Comparison of ENCODE assay signal across 7 cellular contexts in genomic region chr4:61202100-61202637, GRCh38. TPM values are rescaled to one million over a fixed set of nuclear protein-coding genes. Genes with fewer than 3 reads are reported as not detected.
A peak's percentile ranks its signal among the peaks of the same experiment; 100 is the strongest.
DNase-seq lines count a peak whose midpoint lies in the region; ATAC-seq, FAIRE-seq and TF ChIP-seq lines count a peak whose summit lies in the region.

No MANE protein-coding gene starts in this region.

- peaks cover 2% of the 10 kb centered on the region for H3K4me1 Mint-ChIP-seq in activated CD4-positive, alpha-beta T cell treated with anti-CD3 and anti-CD28 coated beads, Interleukin-2, amount 10 ng/mL, durations not matched to agents 24 days and 14 days

- no peak for ATAC-seq in HG02623 (IDR thresholded peaks at IDR 0.05; ENCODE audit: unreplicated experiment)

- H3K9me3 ChIP-seq in breast epithelium, result no peaks in the 10 kb centered on the region
- H3K9me3 ChIP-seq in keratinocyte (ENCODE audit: control insufficient read depth, low read depth, low read length), result no peaks in the 10 kb centered on the region
- no peaks in the 10 kb centered on the region for H3K9me3 ChIP-seq in effector memory CD4-positive, alpha-beta T cell (ENCODE audit: control insufficient read depth, low read length)

- no peak for TF ChIP-seq POLR2A in breast epithelium (IDR thresholded peaks at IDR 0.05)

- H3K4me2 ChIP-seq in keratinocyte (ENCODE audit: control insufficient read depth, extremely low read depth, insufficient read depth, low read depth, low read length), result peak overlapping the region; percentile 98

- dilution Hi-C loops in keratinocyte (cut with MboI; ENCODE audit: extremely low pct_ligation_motif_present, low sequenced_read_pairs), result no loop called here

- TF ChIP-seq CTCF in breast epithelium (IDR thresholded peaks at IDR 0.05) (no peak), keratinocyte (optimal IDR thresholded peaks at IDR 0.05 in 1 of 3, IDR thresholded peaks at IDR 0.05 in 1 of 3, conservative IDR thresholded peaks at IDR 0.05 in 1 of 3; ENCODE audit: extremely low read depth in 1 of 3, insufficient read depth in 2 of 3, low read length in 3 of 3) (no peak)

- peaks cover 48% of the 10 kb centered on the region for H3K27me3 Mint-ChIP-seq in activated CD4-positive, alpha-beta T cell treated with anti-CD3 and anti-CD28 coated beads, Interleukin-2, amount 10 ng/mL, durations not matched to agents 24 days and 14 days

- no peaks in the 10 kb centered on the region for H3K9me1 ChIP-seq in keratinocyte (ENCODE audit: control insufficient read depth, extremely low read depth, insufficient read depth, low read length)

- H4K20me1 ChIP-seq in keratinocyte (ENCODE audit: control insufficient read depth, extremely low read depth, insufficient read depth, low read length), result no peaks in the 10 kb centered on the region

- H3K9ac ChIP-seq in keratinocyte (ENCODE audit: control insufficient read depth, extremely low read depth, insufficient read depth, low read length), result peak overlapping the region; percentile 28

- peak overlapping the region; percentile 33 for H2AFZ ChIP-seq in keratinocyte (ENCODE audit: control insufficient read depth, low read length)

- peaks cover 3 to 30% of the 10 kb centered on the region in 2 donors for H3K27me3 ChIP-seq in breast epithelium
- peaks cover 37% of the 10 kb centered on the region for H3K27me3 ChIP-seq in keratinocyte (ENCODE audit: control insufficient read depth, extremely low read depth, insufficient read depth, low read length)
- peaks cover 10% of the 10 kb centered on the region for H3K27me3 ChIP-seq in effector memory CD4-positive, alpha-beta T cell (replicated peaks; ENCODE audit: control insufficient read depth, insufficient read depth, low read length, poor library complexity, severe bottlenecking)

- no peak for FAIRE-seq in keratinocyte (lab: Jason Lieb, UNC)

- H3K36me3 Mint-ChIP-seq in activated CD4-positive, alpha-beta T cell treated with anti-CD3 and anti-CD28 coated beads, Interleukin-2, amount 10 ng/mL, durations not matched to agents 24 days and 14 days (ENCODE audit: low read depth), result peaks cover 2% of the 10 kb centered on the region

- peak; percentile 24 for DNase-seq in HuH-7.5 (ENCODE audit: low spot score)
- no peak for DNase-seq in breast epithelium (ENCODE audit: low spot score in 2 of 2)
- DNase-seq in keratinocyte (ENCODE audit: low read depth, low spot score), result no peak
- DNase-seq in substantia nigra (lab: John Stamatoyannopoulos, UW), result peak in 44 of 49 donors; percentile 25 to 80 (median 52)
- no peak for DNase-seq in effector memory CD4-positive, alpha-beta T cell
- DNase-seq in activated CD4-positive, alpha-beta T cell treated with anti-CD3 and anti-CD28 coated beads, Interleukin-2, amount 10 ng/mL, durations not matched to agents 24 days and 14 days, result no peak

- no peaks in the 10 kb centered on the region for H3K9me3 Mint-ChIP-seq in activated CD4-positive, alpha-beta T cell treated with anti-CD3 and anti-CD28 coated beads, Interleukin-2, amount 10 ng/mL, durations not matched to agents 24 days and 14 days

- H3K27ac ChIP-seq in breast epithelium (peak overlapping the region in 1 of 2 donors; percentile 7), keratinocyte (ENCODE audit: control insufficient read depth, insufficient read depth, low read length) (no peak overlapping the region), substantia nigra (ENCODE audit: low read depth, low read length, poor library complexity, severe bottlenecking) (peak overlapping the region; percentile 87)
- H3K27ac ChIP-seq in effector memory CD4-positive, alpha-beta T cell (ENCODE audit: insufficient read depth, low read length, poor library complexity, severe bottlenecking), result no peak overlapping the region

- no peak overlapping the region for H3K4me3 Mint-ChIP-seq in activated CD4-positive, alpha-beta T cell treated with anti-CD3 and anti-CD28 coated beads, Interleukin-2, amount 10 ng/mL, durations not matched to agents 24 days and 14 days

- H3K4me3 ChIP-seq in breast epithelium, result peak overlapping the region; percentile 53 to 66 (median 55)
- H3K4me3 ChIP-seq in keratinocyte (ENCODE audit: control insufficient read depth in 2 of 3, extremely low read depth in 1 of 3, insufficient read depth in 2 of 3, low read depth in 1 of 3, low read length in 3 of 3), result peak overlapping the region; percentile 42 to 82 (median 73)
- H3K4me3 ChIP-seq in effector memory CD4-positive, alpha-beta T cell (ENCODE audit: insufficient read depth, low read depth, low read length, poor library complexity, severe bottlenecking), result no peak overlapping the region

- no peaks in the 10 kb centered on the region for H3K36me3 ChIP-seq in breast epithelium
- H3K36me3 ChIP-seq in keratinocyte (ENCODE audit: control insufficient read depth in 2 of 2, extremely low read depth in 1 of 2, insufficient read depth in 2 of 2, low read length in 2 of 2), result no peaks in the 10 kb centered on the region
- no peaks in the 10 kb centered on the region for H3K36me3 ChIP-seq in effector memory CD4-positive, alpha-beta T cell (ENCODE audit: control insufficient read depth, insufficient read depth, low read length)

- no peaks in the 10 kb centered on the region for H3K79me2 ChIP-seq in keratinocyte (ENCODE audit: control insufficient read depth, insufficient read depth, low read length)

- intact Hi-C loops in breast epithelium (cut with DNase I; ENCODE audit: low total_unique reads), result loop anchor here (1.0 kb wide), 1 partner anchor 25 kb away; no protein-coding TSS in a partner anchor
- intact Hi-C loops in activated CD4-positive, alpha-beta T cell treated with anti-CD3 and anti-CD28 coated beads, Interleukin-2, amount 10 ng/mL, durations not matched to agents 24 days and 14 days (cut with micrococcal nuclease), result no loop called here

- H3K4me1 ChIP-seq in breast epithelium, result no peaks in the 10 kb centered on the region
- peaks cover 23% of the 10 kb centered on the region for H3K4me1 ChIP-seq in keratinocyte (ENCODE audit: control insufficient read depth, extremely low read depth, insufficient read depth, low read length)
- H3K4me1 ChIP-seq in effector memory CD4-positive, alpha-beta T cell (ENCODE audit: control insufficient read depth, insufficient read depth, low read length, poor library complexity, severe bottlenecking), result no peaks in the 10 kb centered on the region

- no peak overlapping the region for H3K27ac Mint-ChIP-seq in activated CD4-positive, alpha-beta T cell treated with anti-CD3 and anti-CD28 coated beads, Interleukin-2, amount 10 ng/mL, durations not matched to agents 24 days and 14 days

RNA-seq across cellular contexts. Expression of gene ADGRL3, which starts 2.0 kb away (rescaled TPM):
- total RNA-seq in breast epithelium, result 1 to 10 TPM; 4.2 to 8.2 (median 6.6) TPM
- 0.16 to 0.55 TPM (median 0.18 TPM) in 3 replicates for polyA plus RNA-seq in keratinocyte
- not detected for polyA plus RNA-seq in keratinocyte (2011; ENCODE audit: low read depth)
- polyA plus RNA-seq in keratinocyte (2011; cell fraction: cytosol; rRNA removed), result 0.10 and 0.29 TPM in 2 replicates
- 0.83 and 1.0 TPM in 2 replicates for polyA plus RNA-seq in keratinocyte (2011; cell fraction: nucleus; rRNA removed)
- 0.03 and 0.14 TPM in 2 replicates for polyA plus RNA-seq in keratinocyte (2012; ENCODE audit: low replicate concordance)
- polyA minus RNA-seq in keratinocyte, result 0.23 to 2.3 TPM (median 1.5 TPM) in 3 replicates
- not detected for polyA minus RNA-seq in keratinocyte (2011; cell fraction: cytosol; rRNA and poly(A)+ RNA removed)
- 1.7 and 3.1 TPM in 2 replicates for polyA minus RNA-seq in keratinocyte (2011; cell fraction: nucleus; rRNA and poly(A)+ RNA removed)
- total RNA-seq in activated CD4-positive, alpha-beta T cell treated with anti-CD3 and anti-CD28 coated beads, Interleukin-2, amount 10 ng/mL, durations not matched to agents 24 days and 14 days, result not detected in 2 replicates

Comparison
In these comparisons a context has a peak if more than half of its experiments do, and no peak if none do; other contexts are left out.
1. DNase-seq: peak in HuH-7.5 (single experiment) and substantia nigra (44 of 49); none in breast epithelium (0 of 2), keratinocyte (single experiment), effector memory CD4-positive, alpha-beta T cell (0 of 3) and activated CD4-positive, alpha-beta T cell treated with anti-CD3 and anti-CD28 coated beads, Interleukin-2, amount 10 ng/mL, durations not matched to agents 24 days and 14 days (single experiment).